1 cellular context compared by ENCODE assay signal in the genomic region with DNA sequence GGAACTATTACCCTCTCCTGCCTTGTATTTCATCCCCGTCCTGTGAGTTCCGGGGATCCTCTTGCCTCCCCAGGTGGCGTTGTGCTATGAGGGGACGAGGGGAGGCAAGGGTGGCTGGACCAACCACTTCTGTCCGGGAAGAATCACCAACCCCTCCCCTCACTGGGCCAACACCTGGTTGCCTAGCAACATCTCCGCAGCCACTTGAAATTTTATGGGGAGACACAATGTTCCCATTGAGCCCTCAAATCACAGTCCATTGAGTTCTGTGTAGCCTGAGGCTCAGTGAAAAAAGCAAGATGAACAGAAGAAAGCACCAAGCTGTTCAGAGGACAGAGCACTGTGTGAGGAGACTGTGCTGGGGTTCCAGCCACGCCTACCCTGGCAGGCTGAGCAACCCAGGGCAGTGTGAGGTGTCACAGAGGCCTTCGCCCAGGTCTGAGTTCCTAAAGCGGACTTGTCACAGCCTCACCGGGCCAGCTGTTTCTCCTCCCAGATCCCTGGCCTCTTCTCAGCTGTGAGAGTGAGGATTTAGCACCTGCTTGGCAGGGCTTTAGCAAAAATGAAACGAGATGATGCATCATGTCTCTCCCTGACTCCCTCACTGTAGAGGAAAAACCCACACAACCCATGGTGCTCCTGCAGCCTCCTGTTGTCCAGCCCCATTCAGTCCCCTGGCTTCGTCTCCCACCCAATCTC.
TF ChIP-seq lines count a peak whose summit lies in the region.

No MANE protein-coding gene starts in this region.

TF ChIP-seq in H1, 55 proteins besides CTCF, POLR2A, EP300 and RAD21 (continued from another document):
- TF ChIP-seq MAX (IDR thresholded peaks at IDR 0.05) (no peak), SIN3A (conservative IDR thresholded peaks at IDR 0.05 in 1 of 2, IDR thresholded peaks at IDR 0.05 in 1 of 2; ENCODE audit: low read depth in 1 of 2, low read length in 2 of 2) (no peak), CEBPB (IDR thresholded peaks at IDR 0.05; ENCODE audit: low read depth, low read length) (no peak), CBX8 (IDR thresholded peaks at IDR 0.05; ENCODE audit: borderline replicate concordance, low read depth, low read length) (no peak), RBBP5 (IDR thresholded peaks at IDR 0.05; ENCODE audit: borderline replicate concordance, low read depth, low read length) (no peak), TAF7 (optimal IDR thresholded peaks at IDR 0.05; ENCODE audit: borderline replicate concordance, low read depth, low read length) (no peak), CHD2 (IDR thresholded peaks at IDR 0.05; ENCODE audit: low read length) (no peak)
